ENCODE assay signal across 10 cellular contexts in the genomic region with DNA sequence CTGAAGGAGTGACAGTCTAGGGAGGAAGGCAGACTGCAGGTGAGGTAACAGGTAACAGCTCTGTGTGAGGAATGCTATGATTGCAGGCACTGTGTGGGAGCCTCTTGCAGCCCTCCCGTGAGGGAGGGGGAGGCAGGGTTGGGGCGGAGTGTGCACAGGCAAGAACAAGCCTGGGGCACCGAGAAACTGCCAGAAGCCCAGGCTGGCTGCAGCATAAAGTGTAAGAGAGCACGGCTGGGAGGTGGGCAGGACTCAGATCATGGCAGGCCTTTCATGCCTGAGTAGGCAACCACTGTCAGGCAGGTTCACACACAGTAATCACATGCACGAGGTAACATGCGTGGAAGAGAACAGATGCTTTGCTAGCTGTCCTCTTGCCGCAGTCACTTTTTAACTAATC. TPM values are rescaled to one million over a fixed set of nuclear protein-coding genes. Genes with fewer than 3 reads are reported as not detected.
DNase-seq lines count a peak whose midpoint lies in the region; ATAC-seq and TF ChIP-seq lines count a peak whose summit lies in the region.
"Had no signal": no experiment of that assay in that cellular context is flagged by ENCODE, and none has a peak within 500 bp of the region (broad histone marks: within the 10 kb centered on the region; RNA-seq: fewer than 3 reads in every experiment).

No MANE protein-coding gene starts in this region.

- ATAC-seq in GM18868 (IDR thresholded peaks at IDR 0.05; ENCODE audit: unreplicated experiment) (peak; percentile 82), HG02885 (IDR thresholded peaks at IDR 0.05; ENCODE audit: poor library complexity, unreplicated experiment) (peak; percentile 38), RWPE2 (ENCODE audit: low read depth) (peak; percentile 93), HG03521 (IDR thresholded peaks at IDR 0.05; ENCODE audit: unreplicated experiment) (no peak)
- ATAC-seq in naive thymus-derived CD4-positive, alpha-beta T cell: no peak
- ATAC-seq: activated T-cell treated with anti-CD3 and anti-CD28 coated beads, Interleukin-2, amount 50 U/mL, for 4 hours had no signal

- no peak overlapping the region for H3K4me3 Mint-ChIP-seq in naive thymus-derived CD4-positive, alpha-beta T cell
- H3K4me3 Mint-ChIP-seq: activated T-cell treated with anti-CD3 and anti-CD28 coated beads, Interleukin-2, amount 50 U/mL, for 4 hours; dendritic cell treated with granulocyte-macrophage colony-stimulating factor and Interleukin-4, amounts not matched to agents 40 ng/mL and 50 ng/mL, for 4 days had no signal

- no peak overlapping the region for H4K5ac ChIP-seq in mesendoderm (ENCODE audit: low read length)

- H2BK5ac ChIP-seq in mesendoderm (ENCODE audit: low read length): no peak overlapping the region

- in situ Hi-C loops in ACHN (cut with HindIII; ENCODE audit: low pct_ligation_motif_present, low pct_unique_long_range_greater_than_20kb, low sequenced_read_pairs): no loop called here

- DNase-seq in RWPE2 (ENCODE audit: low spot score) (no peak), mesendoderm (peak; percentile 79), ACHN (no peak), NCI-H446 (lab: John Stamatoyannopoulos, UW) (no peak)
- DNase-seq in naive thymus-derived CD4-positive, alpha-beta T cell: no peak
- DNase-seq: activated T-cell treated with anti-CD3 and anti-CD28 coated beads, Interleukin-2, amount 50 U/mL, for 4 hours had no signal

- H3K27ac Mint-ChIP-seq in naive thymus-derived CD4-positive, alpha-beta T cell: no peak overlapping the region
- H3K27ac Mint-ChIP-seq: dendritic cell treated with granulocyte-macrophage colony-stimulating factor and Interleukin-4, amounts not matched to agents 40 ng/mL and 50 ng/mL, for 4 days had no signal

- no peak overlapping the region for H2AK5ac ChIP-seq in mesendoderm (ENCODE audit: low read length)

- no peak overlapping the region for H3K4me2 ChIP-seq in mesendoderm (ENCODE audit: low read length)

- no peak overlapping the region for H2BK120ac ChIP-seq in mesendoderm (ENCODE audit: low read depth, low read length)

- no peaks in the 10 kb centered on the region for H3K9me3 Mint-ChIP-seq in naive thymus-derived CD4-positive, alpha-beta T cell
- H3K9me3 Mint-ChIP-seq: activated T-cell treated with anti-CD3 and anti-CD28 coated beads, Interleukin-2, amount 50 U/mL, for 4 hours; dendritic cell treated with granulocyte-macrophage colony-stimulating factor and Interleukin-4, amounts not matched to agents 40 ng/mL and 50 ng/mL, for 4 days had no signal

- H3K36me3 ChIP-seq in RWPE2 (ENCODE audit: low read depth) (no peaks in the 10 kb centered on the region), mesendoderm (ENCODE audit: control insufficient read depth, insufficient read depth, low read length) (no peaks in the 10 kb centered on the region)
- H3K36me3 ChIP-seq in naive thymus-derived CD4-positive, alpha-beta T cell (ENCODE audit: control insufficient read depth in 2 of 3, insufficient read depth in 3 of 3, low read length in 3 of 3): no peaks in the 10 kb centered on the region

- no peaks in the 10 kb centered on the region for H3K79me1 ChIP-seq in mesendoderm (ENCODE audit: low read length)

- no peaks in the 10 kb centered on the region for H3K36me3 Mint-ChIP-seq in naive thymus-derived CD4-positive, alpha-beta T cell

- no peak overlapping the region for H3K9ac ChIP-seq in mesendoderm (ENCODE audit: low read length)

- H2BK15ac ChIP-seq in mesendoderm (replicated peaks; ENCODE audit: low read depth): no peak overlapping the region

- no peak overlapping the region for H3K56ac ChIP-seq in mesendoderm (ENCODE audit: low read length)

- intact Hi-C loops in naive thymus-derived CD4-positive, alpha-beta T cell (cut with micrococcal nuclease): no loop called here

- no peak overlapping the region for H3K4ac ChIP-seq in mesendoderm (ENCODE audit: low read depth, low read length)

- H3K23ac ChIP-seq in mesendoderm (ENCODE audit: low read length): no peak overlapping the region

- H3K4me1 Mint-ChIP-seq in naive thymus-derived CD4-positive, alpha-beta T cell: peaks cover 0 to 15% (median 12%) of the 10 kb centered on the region in 7 donors

- H3K27ac ChIP-seq in RWPE2 (ENCODE audit: poor library complexity, severe bottlenecking) (no peak overlapping the region), mesendoderm (ENCODE audit: low read depth, low read length) (no peak overlapping the region)
- no peak overlapping the region for H3K27ac ChIP-seq in naive thymus-derived CD4-positive, alpha-beta T cell (ENCODE audit: low read depth, low read length)

- no CpG with 5 or more reads among the region's 7 CpGs for WGBS in mesendoderm (ENCODE audit: extremely low coverage, insufficient coverage, low lambda C conversion rate)

- POLR2A ChIA-PET in naive thymus-derived CD4-positive, alpha-beta T cell (lab: Charles Lee): no interaction called here

- CTCF ChIA-PET in naive thymus-derived CD4-positive, alpha-beta T cell (lab: Charles Lee): no interaction called here

- no peak for TF ChIP-seq CTCF in RWPE2 (IDR thresholded peaks at IDR 0.05; ENCODE audit: poor library complexity, severe bottlenecking)

- peaks cover 0 to 54% (median 6%) of the 10 kb centered on the region in 5 donors for H3K27me3 Mint-ChIP-seq in naive thymus-derived CD4-positive, alpha-beta T cell

- no peaks in the 10 kb centered on the region for H3K9me3 ChIP-seq in RWPE2 (ENCODE audit: severe bottlenecking)
- no peaks in the 10 kb centered on the region for H3K9me3 ChIP-seq in naive thymus-derived CD4-positive, alpha-beta T cell (ENCODE audit: control insufficient read depth in 2 of 3, low read length in 3 of 3)

- H3K4me3 ChIP-seq in RWPE2 (ENCODE audit: severe bottlenecking): no peak overlapping the region
- H3K4me3 ChIP-seq in mesendoderm (ENCODE audit: low read length): no peak overlapping the region
- no peak overlapping the region for H3K4me3 ChIP-seq in naive thymus-derived CD4-positive, alpha-beta T cell (ENCODE audit: low read length)

- H3K4me1 ChIP-seq in RWPE2 (ENCODE audit: insufficient read depth, poor library complexity, severe bottlenecking): no peaks in the 10 kb centered on the region
- H3K4me1 ChIP-seq in mesendoderm (ENCODE audit: control insufficient read depth, low read depth, low read length): no peaks in the 10 kb centered on the region
- H3K4me1 ChIP-seq in naive thymus-derived CD4-positive, alpha-beta T cell (ENCODE audit: control insufficient read depth in 2 of 2, insufficient read depth in 2 of 2, low read length in 2 of 2): no peaks in the 10 kb centered on the region

- H3K79me2 ChIP-seq in mesendoderm (ENCODE audit: control insufficient read depth, insufficient read depth, low read length): no peaks in the 10 kb centered on the region

- H4K8ac ChIP-seq in mesendoderm (ENCODE audit: low read depth, low read length): no peak overlapping the region

- no peaks in the 10 kb centered on the region for H3K27me3 ChIP-seq in RWPE2 (ENCODE audit: insufficient read depth, poor library complexity, severe bottlenecking)
- H3K27me3 ChIP-seq in mesendoderm (ENCODE audit: insufficient read depth, low read length, poor library complexity): no peaks in the 10 kb centered on the region
- no peaks in the 10 kb centered on the region for H3K27me3 ChIP-seq in naive thymus-derived CD4-positive, alpha-beta T cell (ENCODE audit: control insufficient read depth in 2 of 2, insufficient read depth in 2 of 2, low read length in 2 of 2)

- no peak overlapping the region for H3K18ac ChIP-seq in mesendoderm (ENCODE audit: low read length)

RNA-seq across cellular contexts. Expression of a gene that starts 11.3 kb away (rescaled TPM):
- 0.07 TPM for polyA plus RNA-seq in mesendoderm (2013, experiment 1 of 2)
- not detected for polyA plus RNA-seq in mesendoderm (2013, experiment 2 of 2)
- total RNA-seq in naive thymus-derived CD4-positive, alpha-beta T cell: 1 to 10 TPM in 2 of 5 experiments, under 1 TPM in 2, not detected in 1; 0.22 to 2.8 (median 0.72) TPM
- polyA plus RNA-seq in naive thymus-derived CD4-positive, alpha-beta T cell: not detected
- total RNA-seq: activated T-cell treated with anti-CD3 and anti-CD28 coated beads, Interleukin-2, amount 50 U/mL, for 4 hours had no signal

RNA-seq across cellular contexts. Expression of a gene that starts 17.9 kb away (rescaled TPM):
- not detected for polyA plus RNA-seq in mesendoderm (2013, experiment 1 of 2)
- not detected for polyA plus RNA-seq in mesendoderm (2013, experiment 2 of 2)
- total RNA-seq in naive thymus-derived CD4-positive, alpha-beta T cell: not detected
- not detected for polyA plus RNA-seq in naive thymus-derived CD4-positive, alpha-beta T cell

RNA-seq across cellular contexts. Expression of a gene that starts 38.4 kb away (rescaled TPM):
- 0.06 TPM for polyA plus RNA-seq in mesendoderm (2013, experiment 1 of 2)
- 0.03 TPM for polyA plus RNA-seq in mesendoderm (2013, experiment 2 of 2)
- total RNA-seq in naive thymus-derived CD4-positive, alpha-beta T cell: under 1 TPM in 3 of 5 experiments, not detected in 2; 0.24 to 0.76 (median 0.35) TPM
- not detected for polyA plus RNA-seq in naive thymus-derived CD4-positive, alpha-beta T cell

Comparison
In these comparisons a context has a peak if more than half of its experiments do, and no peak if none do; other contexts are left out.
1. ATAC-seq: peak in GM18868 (single experiment), HG02885 (single experiment) and RWPE2 (single experiment); none in HG03521 (single experiment) and naive thymus-derived CD4-positive, alpha-beta T cell (single experiment).